17 cellular contexts compared by ENCODE assay signal in genomic region chr6:53031281-53031680, GRCh38. TPM values are rescaled to one million over a fixed set of nuclear protein-coding genes. Genes with fewer than 3 reads are reported as not detected.
DNase-seq lines count a peak whose midpoint lies in the region; FAIRE-seq lines count a peak whose summit lies in the region.
"Had no signal": no experiment of that assay in that cellular context is flagged by ENCODE, and none has a peak within 500 bp of the region (broad histone marks: within the 10 kb centered on the region; RNA-seq: fewer than 3 reads in every experiment).

No MANE protein-coding gene starts in this region.

- DNase-seq in NCI-H146 (lab: John Stamatoyannopoulos, UW) = peak; percentile 4
- no peak for DNase-seq in NCI-H146 treated with DMSO at 0.1 percent for 48 hours (lab: John Stamatoyannopoulos, UW; ENCODE audit: unreplicated experiment)
- peak in 3 of 49 donors; percentile 5 to 31 (median 7) for DNase-seq in substantia nigra (lab: John Stamatoyannopoulos, UW)
- DNase-seq in mucosa of gallbladder (ENCODE audit: low spot score) = no peak
- no peak for DNase-seq in AML-193 (lab: John Stamatoyannopoulos, UW)
- no peak for DNase-seq in NOMO-1 treated with DMSO at 0.1 percent for 48 hours (lab: John Stamatoyannopoulos, UW; ENCODE audit: unreplicated experiment)
- DNase-seq: CD4-positive, CD25-positive, alpha-beta regulatory T cell; DMS79; EL; GOT3; H9; IMR-90 had no signal

- H3K27ac ChIP-seq in substantia nigra (ENCODE audit: low read depth, low read length, poor library complexity, severe bottlenecking) = peak overlapping the region; percentile 67
- H3K27ac ChIP-seq: 22Rv1; BLaER1 treated with 17β-estradiol and CSF1 and Interleukin-3, amounts not matched to agents 10 nM and 100 nM had no signal

- peak; percentile 81 for FAIRE-seq in islet of Langerhans (lab: Jason Lieb, UNC)
- FAIRE-seq: G401.6, GM12891 had no signal

RNA-seq across cellular contexts. Expression of gene CILK1, which starts 30.3 kb away (rescaled TPM):
- 14.7 TPM for total RNA-seq in mucosa of gallbladder

RNA-seq across cellular contexts. Expression of gene FBXO9, which starts 33.9 kb away (rescaled TPM):
- 88.1 TPM for total RNA-seq in mucosa of gallbladder

RNA-seq across cellular contexts. Expression of gene GSTA4, which starts 36.2 kb away (rescaled TPM):
- total RNA-seq in mucosa of gallbladder = 19.9 TPM
